In the genomic region with DNA sequence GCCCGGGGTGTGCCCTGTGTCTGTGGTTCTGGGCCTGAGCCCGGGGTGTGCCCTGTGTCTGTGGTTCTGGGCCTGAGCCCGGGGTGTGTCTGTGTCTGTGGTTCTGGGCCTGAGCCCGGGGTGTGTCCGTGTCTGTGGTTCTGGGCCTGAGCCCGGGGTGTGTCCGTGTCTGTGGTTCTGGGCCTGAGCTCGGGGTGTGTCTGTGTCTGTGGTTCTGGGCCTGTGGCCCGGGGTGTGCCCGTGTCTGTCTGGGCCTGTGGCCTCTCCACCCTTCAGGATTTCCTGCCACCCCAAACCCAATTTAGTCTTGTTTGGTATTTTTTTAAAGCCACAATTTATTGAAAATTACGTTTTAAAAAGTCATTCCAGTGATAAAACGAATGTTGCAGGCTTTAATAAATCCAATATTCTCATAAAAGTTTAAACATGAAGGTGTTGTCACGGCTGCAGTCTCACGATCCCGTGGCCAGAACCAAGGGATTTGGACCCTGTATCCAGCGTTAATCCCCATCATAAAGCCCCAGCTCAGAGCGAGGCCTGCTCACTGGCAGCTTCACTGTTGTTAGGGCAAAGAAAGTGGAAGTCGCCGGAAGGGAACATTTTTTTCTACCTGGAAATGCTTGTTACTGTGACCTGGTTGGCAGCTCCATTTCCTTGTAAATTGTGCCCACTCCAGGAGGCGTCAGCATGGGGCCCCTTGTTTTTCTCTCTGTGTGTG, we compare ENCODE assay signal across 13 cellular contexts.
A peak's percentile ranks its signal among the peaks of the same experiment; 100 is the strongest.
DNase-seq lines count a peak whose midpoint lies in the region; ATAC-seq and TF ChIP-seq lines count a peak whose summit lies in the region.
"Had no signal": no experiment of that assay in that cellular context is flagged by ENCODE, and none has a peak within 500 bp of the region (broad histone marks: within the 10 kb centered on the region; RNA-seq: fewer than 3 reads in every experiment).

No MANE protein-coding gene starts in this region.

- TF ChIP-seq CTCF in MCF 10A (IDR thresholded peaks at IDR 0.05; ENCODE audit: unreplicated experiment), result no peak
- TF ChIP-seq CTCF in mammary epithelial cell (conservative IDR thresholded peaks at IDR 0.05 in 1 of 2, IDR thresholded peaks at IDR 0.05 in 1 of 2; ENCODE audit: extremely low read depth in 1 of 2, insufficient read depth in 1 of 2, low read depth in 1 of 2, low read length in 2 of 2), result no peak
- no peak for TF ChIP-seq CTCF in type B pancreatic cell (conservative IDR thresholded peaks at IDR 0.05)

- in situ Hi-C loops in mammary epithelial cell (cut with MboI; ENCODE audit: low sequenced_read_pairs in 2 of 2), result no loop called here

- no peak for DNase-seq in MCF 10A (ENCODE audit: unreplicated experiment)
- no peak for DNase-seq in mammary epithelial cell
- no peak for DNase-seq in activated naive CD8-positive, alpha-beta T cell treated with anti-CD3 and anti-CD28 coated beads, Interleukin-2, amount 50 U/mL, for 24 hours
- DNase-seq in mesenteric fat pad (ENCODE audit: low spot score), result peak; percentile 18
- DNase-seq in type B pancreatic cell (ENCODE audit: extremely low spot score, unreplicated experiment), result no peak
- DNase-seq in kidney tubule cell (ENCODE audit: low spot score), result no peak
- DNase-seq in inferior parietal cortex (ENCODE audit: extremely low spot score), result no peak
- DNase-seq in NCI-H446 (lab: John Stamatoyannopoulos, UW), result no peak
- DNase-seq: effector CD4-positive, alpha-beta T cell; hypothalamus; KBM-7; NCI-H2029 treated with DMSO at 0.1 percent for 48 hours; stimulated activated naive CD4-positive, alpha-beta T cell treated with Interleukin-2 at 50 U/mL for 16 hours had no signal

- POLR2A ChIA-PET in MCF 10A (lab: Yijun Ruan, JAX), result interaction anchor here (0.7 to 0.8 kb wide), 2 partner anchors 25 to 43 kb away, joined by 3 read pairs; no protein-coding TSS in a partner anchor

- dilution Hi-C loops in mammary epithelial cell (cut with HindIII; ENCODE audit: low sequenced_read_pairs), result loop anchor here (10.0 kb wide), 1 partner anchor 351 kb away; no protein-coding TSS in a partner anchor

- no peak overlapping the region for H3K4me2 ChIP-seq in mammary epithelial cell (ENCODE audit: insufficient read depth, low read depth, low read length)

- intact Hi-C loops in MCF 10A (cut with micrococcal nuclease), result no loop called here
- intact Hi-C loops in mammary epithelial cell (cut with micrococcal nuclease), result loop anchor here (5.0 kb wide), 1 partner anchor 51 kb away; no protein-coding TSS in a partner anchor

- CTCF ChIA-PET in MCF 10A (lab: Yijun Ruan, JAX) (no interaction called here), mammary epithelial cell (lab: Charles Lee; ENCODE audit: low non-redundant PET) (no interaction called here)

- H3K9me3 ChIP-seq in mammary epithelial cell (replicated peaks; ENCODE audit: insufficient read depth, low read length), result no peaks in the 10 kb centered on the region

- H3K27me3 Mint-ChIP-seq in MCF 10A (ENCODE audit: insufficient read depth, unreplicated experiment) (no peaks in the 10 kb centered on the region), type B pancreatic cell (no peaks in the 10 kb centered on the region)
- H3K27me3 Mint-ChIP-seq in activated naive CD8-positive, alpha-beta T cell treated with anti-CD3 and anti-CD28 coated beads, Interleukin-2, amount 50 U/mL, for 24 hours, result no peaks in the 10 kb centered on the region

- peaks cover 2% of the 10 kb centered on the region for H3K36me3 ChIP-seq in mammary epithelial cell (ENCODE audit: insufficient read depth, low read length)

- H3K27ac ChIP-seq in mammary epithelial cell (ENCODE audit: insufficient read depth, low read depth, low read length), result no peak overlapping the region

- H3K36me3 Mint-ChIP-seq in MCF 10A (ENCODE audit: insufficient read depth, unreplicated experiment) (peaks cover 65% of the 10 kb centered on the region), type B pancreatic cell (peaks cover 54% of the 10 kb centered on the region)
- H3K36me3 Mint-ChIP-seq in activated naive CD8-positive, alpha-beta T cell treated with anti-CD3 and anti-CD28 coated beads, Interleukin-2, amount 50 U/mL, for 24 hours (ENCODE audit: low read depth), result peaks cover 70% of the 10 kb centered on the region

- no peak overlapping the region for H3K4me3 ChIP-seq in mammary epithelial cell (replicated peaks in 1 of 3; ENCODE audit: insufficient read depth in 1 of 3, low read depth in 2 of 3, low read length in 3 of 3)

- no TSS peak for BruUV-seq in MCF 10A (replicated peaks; lab: Mats Ljungman, UMichigan)
- BruUV-seq in mammary epithelial cell (replicated peaks; lab: Mats Ljungman, UMichigan), result no TSS peak

- H3K9me3 Mint-ChIP-seq in MCF 10A (ENCODE audit: unreplicated experiment), result peaks cover 7% of the 10 kb centered on the region
- peaks cover 22% of the 10 kb centered on the region for H3K9me3 Mint-ChIP-seq in activated naive CD8-positive, alpha-beta T cell treated with anti-CD3 and anti-CD28 coated beads, Interleukin-2, amount 50 U/mL, for 24 hours
- H3K9me3 Mint-ChIP-seq in type B pancreatic cell, result peaks cover 5% of the 10 kb centered on the region

- ATAC-seq in activated naive CD8-positive, alpha-beta T cell treated with anti-CD3 and anti-CD28 coated beads, Interleukin-2, amount 50 U/mL, for 24 hours, result no peak

- peaks cover 66% of the 10 kb centered on the region for H3K79me2 ChIP-seq in mammary epithelial cell (ENCODE audit: insufficient read depth, low read length)

- H3K4me3 Mint-ChIP-seq in MCF 10A (ENCODE audit: unreplicated experiment) (no peak overlapping the region), type B pancreatic cell (peak overlapping the region; percentile 28)
- peak overlapping the region; percentile 8 for H3K4me3 Mint-ChIP-seq in activated naive CD8-positive, alpha-beta T cell treated with anti-CD3 and anti-CD28 coated beads, Interleukin-2, amount 50 U/mL, for 24 hours

- H4K20me1 ChIP-seq in mammary epithelial cell (ENCODE audit: insufficient read depth, low read length), result no peaks in the 10 kb centered on the region

- 49% methylated on average over 15 of the region's 20 CpGs for WGBS in mammary epithelial cell (ENCODE audit: low coverage, missing lambda C conversion rate)

- H3K4me1 ChIP-seq in mammary epithelial cell (ENCODE audit: insufficient read depth, low read length), result peaks cover 30% of the 10 kb centered on the region

- peaks cover 11% of the 10 kb centered on the region for H3K4me1 Mint-ChIP-seq in MCF 10A (ENCODE audit: insufficient read depth, unreplicated experiment)
- H3K4me1 Mint-ChIP-seq in activated naive CD8-positive, alpha-beta T cell treated with anti-CD3 and anti-CD28 coated beads, Interleukin-2, amount 50 U/mL, for 24 hours, result peaks cover 39% of the 10 kb centered on the region
- peaks cover 9% of the 10 kb centered on the region for H3K4me1 Mint-ChIP-seq in type B pancreatic cell (ENCODE audit: unreplicated experiment)

- H2AFZ ChIP-seq in mammary epithelial cell (ENCODE audit: low read depth, low read length), result no peak overlapping the region

- no peak overlapping the region for H3K9ac ChIP-seq in mammary epithelial cell (ENCODE audit: insufficient read depth, low read length)

- H3K27ac Mint-ChIP-seq in MCF 10A (ENCODE audit: low read depth, unreplicated experiment) (peak overlapping the region; percentile 76), type B pancreatic cell (peak overlapping the region; percentile 23)
- H3K27ac Mint-ChIP-seq in activated naive CD8-positive, alpha-beta T cell treated with anti-CD3 and anti-CD28 coated beads, Interleukin-2, amount 50 U/mL, for 24 hours, result peak overlapping the region; percentile 72

- no peaks in the 10 kb centered on the region for H3K27me3 ChIP-seq in mammary epithelial cell (ENCODE audit: insufficient read depth, low read length)

Comparison
In these comparisons a context has a peak if more than half of its experiments do, and no peak if none do; other contexts are left out.
1. H3K27ac Mint-ChIP-seq: peak in every context shown above with its lines; median percentile 76 in MCF 10A; 72 in activated naive CD8-positive, alpha-beta T cell treated with anti-CD3 and anti-CD28 coated beads, Interleukin-2, amount 50 U/mL, for 24 hours; 23 in type B pancreatic cell.